Comparison of ENCODE assay signal across 1 cellular context in the genomic region with DNA sequence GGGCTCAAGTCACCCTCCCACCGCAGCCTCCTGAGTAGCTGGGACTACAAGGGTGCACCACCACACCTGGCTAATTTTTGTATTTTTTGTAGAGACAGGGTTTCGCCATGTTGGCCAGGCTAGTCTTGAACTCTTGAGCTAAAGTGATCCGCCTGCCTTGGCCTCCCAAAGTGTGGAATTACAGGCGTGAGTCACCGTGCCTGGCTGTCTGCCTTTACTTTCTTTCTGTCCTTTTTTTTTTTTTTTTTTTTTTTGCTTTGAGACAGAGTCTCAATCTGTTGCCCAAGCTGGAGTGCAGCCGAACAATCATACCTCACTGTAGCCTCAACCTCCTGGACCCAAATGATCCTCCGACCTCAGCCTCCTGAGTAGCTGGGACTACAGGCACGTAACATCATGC.
TF ChIP-seq lines count a peak whose summit lies in the region.

No MANE protein-coding gene starts in this region.

TF ChIP-seq in HCT116, 20 proteins besides CTCF, POLR2A, EP300 and RAD21:
- TF ChIP-seq, protein P1, sequence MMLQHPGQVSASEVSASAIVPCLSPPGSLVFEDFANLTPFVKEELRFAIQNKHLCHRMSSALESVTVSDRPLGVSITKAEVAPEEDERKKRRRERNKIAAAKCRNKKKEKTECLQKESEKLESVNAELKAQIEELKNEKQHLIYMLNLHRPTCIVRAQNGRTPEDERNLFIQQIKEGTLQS (IDR thresholded peaks at IDR 0.05): no peak
- TF ChIP-seq YY1 (IDR thresholded peaks at IDR 0.05; ENCODE audit: extremely low read depth, insufficient replicate concordance, low read depth, low read length) (no peak), JUND (IDR thresholded peaks at IDR 0.05) (no peak), FOSL1 (IDR thresholded peaks at IDR 0.05; ENCODE audit: low read depth) (0 out of 2 replicates have a peak, but pooled peaks have one; percentile 29), POLR2AphosphoS5 (IDR thresholded peaks at IDR 0.05; ENCODE audit: low read depth, low read length) (no peak), CBX3 (IDR thresholded peaks at IDR 0.05; ENCODE audit: low read depth) (peak; percentile 36; the same call in 1 of the 2 replicates), REST (IDR thresholded peaks at IDR 0.05; ENCODE audit: low read depth) (no peak), SRF (IDR thresholded peaks at IDR 0.05; ENCODE audit: low read depth) (no peak)
